ENCODE assay signal across 8 cellular contexts in genomic region chr17:40287494-40288369, GRCh38. TPM values are rescaled to one million over a fixed set of nuclear protein-coding genes. Genes with fewer than 3 reads are reported as not detected.
DNase-seq lines count a peak whose midpoint lies in the region; ATAC-seq and TF ChIP-seq lines count a peak whose summit lies in the region.

Gene CDC6, plus strand, starts transcription at chr17:40287879. Its CDS starts 1,542 bp downstream, at chr17:40289421.

- under 1% methylated on average over 47 of the region's 47 CpGs for WGBS in liver

- TF ChIP-seq CTCF in liver (IDR thresholded peaks at IDR 0.05; ENCODE audit: low read depth, low read length, missing input control) = no peak

- ATAC-seq in GM19372 (IDR thresholded peaks at IDR 0.05; ENCODE audit: low read depth, unreplicated experiment) (peak; percentile 93), HG03558 (IDR thresholded peaks at IDR 0.05; ENCODE audit: extremely low read depth, unreplicated experiment) (peak; percentile 72)

- peak within 1 kb of the TSS in 1 of 2 donors; percentile 43 for H3K9ac ChIP-seq in liver (ENCODE audit: low read depth in 1 of 2, low read length in 2 of 2)

- H3K27me3 ChIP-seq in liver (ENCODE audit: control insufficient read depth in 4 of 4, insufficient read depth in 4 of 4, low read length in 3 of 4) = no peaks in the 10 kb centered on the region

- peak; percentile 9 to 28 for TF ChIP-seq RAD21 in liver (IDR thresholded peaks at IDR 0.05)

- H3K36me3 ChIP-seq in liver (ENCODE audit: control insufficient read depth in 4 of 4, insufficient read depth in 3 of 4, low read depth in 1 of 4, low read length in 3 of 4) = peaks cover 0 to 3% (median 0%) of the 10 kb centered on the region in 4 donors

- H3K4me1 ChIP-seq in liver (ENCODE audit: control insufficient read depth in 4 of 4, insufficient read depth in 4 of 4, low read length in 3 of 4) = peaks cover 1 to 21% (median 17%) of the 10 kb centered on the region in 4 donors

- H3K4me3 ChIP-seq in liver (ENCODE audit: low read depth in 1 of 3, low read length in 3 of 3) = peak within 1 kb of the TSS; percentile 57 to 74 (median 60)

- DNase-seq in C1 segment of cervical spinal cord (lab: John Stamatoyannopoulos, UW) (peak; percentile 85 to 99 (median 98)), NCI-H748 treated with DMSO at 0.1 percent for 48 hours (lab: John Stamatoyannopoulos, UW) (peak; percentile 99), dermis microvascular lymphatic vessel endothelial cell (ENCODE audit: low read depth in 2 of 2) (peak; percentile 98 to 99)
- DNase-seq in activated CD4-positive, alpha-beta T cell treated with anti-CD3 and anti-CD28 coated beads, Interleukin-2, amount 50 U/mL, for 24 hours (ENCODE audit: low read depth in 1 of 2, low spot score in 1 of 2) = peak; percentile 90 to 99
- DNase-seq in stimulated activated CD4-positive, alpha-beta T cell treated with anti-CD3 and anti-CD28 coated beads, Interleukin-4, amount 100 ng/mL, for 24 hours = peak; percentile 99

- H3K27ac ChIP-seq in liver (ENCODE audit: low read depth in 1 of 2, low read length in 2 of 2) = peak within 1 kb of the TSS in 1 of 2 donors; percentile 2

- H3K9me3 ChIP-seq in liver (ENCODE audit: control insufficient read depth in 4 of 4, low read length in 3 of 4) = no peaks in the 10 kb centered on the region

TF ChIP-seq in liver, 16 proteins besides CTCF, POLR2A, EP300 and RAD21:
- TF ChIP-seq NR2F2 (IDR thresholded peaks at IDR 0.05) (peak; percentile 48), RXRA (IDR thresholded peaks at IDR 0.05) (peak; percentile 51 to 59), SP1 (IDR thresholded peaks at IDR 0.05) (peak; percentile 89), REST (IDR thresholded peaks at IDR 0.05) (no peak), HNF4A (conservative IDR thresholded peaks at IDR 0.05) (peak in 1 of 2 donors; percentile 12), FOXA2 (IDR thresholded peaks at IDR 0.05) (no peak), HNF4G (IDR thresholded peaks at IDR 0.05) (no peak), MAX (IDR thresholded peaks at IDR 0.05) (peak; percentile 36), FOXA1 (IDR thresholded peaks at IDR 0.05) (no peak), GABPA (IDR thresholded peaks at IDR 0.05 in 1 of 2, conservative IDR thresholded peaks at IDR 0.05 in 1 of 2) (peak; percentile 20 to 87), ATF3 (IDR thresholded peaks at IDR 0.05) (no peak), EGR1 (IDR thresholded peaks at IDR 0.05; ENCODE audit: low read depth in 2 of 2) (no peak), YY1 (IDR thresholded peaks at IDR 0.05) (peak; percentile 80), ZBTB33 (IDR thresholded peaks at IDR 0.05) (peak; percentile 94), JUND (IDR thresholded peaks at IDR 0.05) (peak in 1 of 2 donors; percentile 24), TAF1 (conservative IDR thresholded peaks at IDR 0.05) (no peak)

RNA-seq across cellular contexts. Expression of gene CDC6, which starts in this region (rescaled TPM):
- total RNA-seq in dermis microvascular lymphatic vessel endothelial cell (8.1 and 15.3 TPM in 2 replicates), liver (10 to 100 TPM in 1 of 2 donors, 1 to 10 TPM in 1; 2.3 to 16.5 TPM)
- polyA plus RNA-seq in liver = 1 to 10 TPM in 1 of 2 donors, under 1 TPM in 1; 0.54 to 2.6 TPM
